In genomic region chr16:643050-643368, GRCh38 we compare ENCODE assay signal across 10 cellular contexts. TPM values are rescaled to one million over a fixed set of nuclear protein-coding genes. Genes with fewer than 3 reads are reported as not detected.
DNase-seq lines count a peak whose midpoint lies in the region; ATAC-seq and TF ChIP-seq lines count a peak whose summit lies in the region.
"Had no signal": no experiment of that assay in that cellular context is flagged by ENCODE, and none has a peak within 500 bp of the region (broad histone marks: within the 10 kb centered on the region; RNA-seq: fewer than 3 reads in every experiment).

No MANE protein-coding gene starts in this region.

- peaks cover 12% of the 10 kb centered on the region for H3K4me1 Mint-ChIP-seq in T-helper 17 cell

- no peaks in the 10 kb centered on the region for H3K36me3 Mint-ChIP-seq in T-helper 17 cell (ENCODE audit: low read depth)

- ATAC-seq in T-helper 17 cell, result no peak

- peak overlapping the region; percentile 86 to 93 for H3K27ac ChIP-seq in right atrium auricular region

- no peaks in the 10 kb centered on the region for H3K27me3 Mint-ChIP-seq in T-helper 17 cell

- peak overlapping the region; percentile 98 for H3K4me2 ChIP-seq in skeletal muscle satellite cell (ENCODE audit: low read length)

- DNase-seq in GM20000 (ENCODE audit: low spot score) (peak; percentile 30), T-helper 17 cell (no peak), right atrium auricular region (ENCODE audit: low spot score) (no peak), AG08396 (ENCODE audit: low spot score) (no peak), middle frontal gyrus (ENCODE audit: extremely low spot score, low spot score) (no peak), HuH-7 (ENCODE audit: low spot score) (no peak), DMS53 (lab: John Stamatoyannopoulos, UW) (no peak)
- DNase-seq: central memory CD4-positive, alpha-beta T cell; NCI-H2227 treated with DMSO at 0.1 percent for 48 hours had no signal

- no peak for TF ChIP-seq CTCF in GM20000 (IDR thresholded peaks at IDR 0.05; ENCODE audit: extremely low read depth, missing control alignments)
- TF ChIP-seq CTCF in right atrium auricular region (IDR thresholded peaks at IDR 0.05), result no peak

- peak overlapping the region; percentile 74 to 78 for H3K4me3 ChIP-seq in right atrium auricular region
- peak overlapping the region; percentile 79 for H3K4me3 ChIP-seq in skeletal muscle satellite cell (ENCODE audit: low read length)

- H3K9ac ChIP-seq in skeletal muscle satellite cell (ENCODE audit: low read depth, low read length), result peak overlapping the region; percentile 82

- H3K27me3 ChIP-seq in right atrium auricular region, result no peaks in the 10 kb centered on the region
- no peaks in the 10 kb centered on the region for H3K27me3 ChIP-seq in skeletal muscle satellite cell (ENCODE audit: control insufficient read depth, insufficient read depth, low read length)

- H3K4me1 ChIP-seq in right atrium auricular region (peaks cover 0 to 61% of the 10 kb centered on the region in 2 donors), skeletal muscle satellite cell (ENCODE audit: control insufficient read depth, insufficient read depth, low read length) (peaks cover 18% of the 10 kb centered on the region)

- H3K27ac Mint-ChIP-seq in T-helper 17 cell, result peak overlapping the region; percentile 41

- H3K36me3 ChIP-seq in right atrium auricular region (no peaks in the 10 kb centered on the region), skeletal muscle satellite cell (ENCODE audit: insufficient read depth, low read length) (no peaks in the 10 kb centered on the region)

- H3K4me3 Mint-ChIP-seq in T-helper 17 cell, result peak overlapping the region; percentile 76

- H3K9me3 ChIP-seq in T-helper 17 cell (ENCODE audit: control insufficient read depth, low read length, poor library complexity, severe bottlenecking) (no peaks in the 10 kb centered on the region), right atrium auricular region (no peaks in the 10 kb centered on the region), skeletal muscle satellite cell (replicated peaks; ENCODE audit: low read length) (no peaks in the 10 kb centered on the region)

RNA-seq across cellular contexts. Expression of gene MCRIP2, which starts 1.4 kb away (rescaled TPM):
- total RNA-seq in T-helper 17 cell, result 10 to 100 TPM; 15.7 to 17.1 TPM
- total RNA-seq in right atrium auricular region, result 100 to 1,000 TPM; 110 to 121 TPM
- 24.3 and 24.7 TPM in 2 replicates for total RNA-seq in skeletal muscle satellite cell (2012; rRNA removed)

RNA-seq across cellular contexts. Expression of gene WDR90, which starts 6.2 kb away (rescaled TPM):
- total RNA-seq in T-helper 17 cell, result 10 to 100 TPM; 11.1 to 15.3 TPM
- total RNA-seq in right atrium auricular region, result 1 to 10 TPM; 3.0 to 5.7 TPM
- total RNA-seq in skeletal muscle satellite cell (2012; rRNA removed), result 12.4 and 19.9 TPM in 2 replicates

RNA-seq across cellular contexts. Expression of gene METTL26, which starts 6.9 kb away (rescaled TPM):
- total RNA-seq in T-helper 17 cell (10 to 100 TPM; 39.2 to 40.4 TPM), right atrium auricular region (100 to 1,000 TPM; 103 to 137 TPM)
- 136 and 158 TPM in 2 replicates for total RNA-seq in skeletal muscle satellite cell (2012; rRNA removed)

RNA-seq across cellular contexts. Expression of gene WFIKKN1, which starts 12.2 kb away (rescaled TPM):
- total RNA-seq in T-helper 17 cell (under 1 TPM; 0.10 to 0.18 TPM), right atrium auricular region (under 1 TPM; 0.52 to 0.71 TPM)
- under 0.01 and 0.25 TPM in 2 replicates for total RNA-seq in skeletal muscle satellite cell (2012; rRNA removed)

RNA-seq across cellular contexts. Expression of gene RHOT2, which starts 24.9 kb away (rescaled TPM):
- total RNA-seq in T-helper 17 cell, result 100 to 1,000 TPM; 190 to 203 TPM
- total RNA-seq in right atrium auricular region, result 10 to 100 TPM; 37.8 to 42.8 TPM
- 45.4 and 53.1 TPM in 2 replicates for total RNA-seq in skeletal muscle satellite cell (2012; rRNA removed)

Comparison
In these comparisons a context has a peak if more than half of its experiments do, and no peak if none do; other contexts are left out.
1. RNA of gene MCRIP2, which starts 1.4 kb away (total RNA-seq): 110 to 121 TPM in right atrium auricular region; 15.7 to 17.1 TPM in T-helper 17 cell; every median in the first group is over 4 times any median in the second.